ENCODE assay signal across 15 cellular contexts in genomic region chr1:234774971-234775370, GRCh38.
DNase-seq lines count a peak whose midpoint lies in the region; ATAC-seq and TF ChIP-seq lines count a peak whose summit lies in the region.
"Had no signal": no experiment of that assay in that cellular context is flagged by ENCODE, and none has a peak within 500 bp of the region (broad histone marks: within the 10 kb centered on the region; RNA-seq: fewer than 3 reads in every experiment).

No MANE protein-coding gene starts in this region.

- H3K4me3 ChIP-seq in NB4 (ENCODE audit: low read depth, low read length) (no peak overlapping the region), fibroblast of mammary gland (ENCODE audit: control insufficient read depth, low read depth, low read length) (no peak overlapping the region)
- H3K4me3 ChIP-seq: adrenal gland, pancreas, tibial nerve had no signal

- H3K4me1 Mint-ChIP-seq in activated CD8-positive, alpha-beta memory T cell treated with anti-CD3 and anti-CD28 coated beads, Interleukin-2, amount 10 ng/mL, durations not matched to agents 7 days and 5 days: peaks cover 25% of the 10 kb centered on the region
- peaks cover 19 to 44% of the 10 kb centered on the region in 2 donors for H3K4me1 Mint-ChIP-seq in stimulated activated naive B cell treated with anti-CD40 and anti-IgM and Interleukin-4, amounts not matched to agents 10 μg/mL and 1 μg/mL and 100 μg/mL, for 72 hours

- no peak for ATAC-seq in activated CD8-positive, alpha-beta memory T cell treated with anti-CD3 and anti-CD28 coated beads, Interleukin-2, amount 10 ng/mL, durations not matched to agents 7 days and 5 days
- no peak for ATAC-seq in stimulated activated naive B cell treated with anti-CD40 and anti-IgM and Interleukin-4, amounts not matched to agents 10 μg/mL and 1 μg/mL and 100 μg/mL, for 72 hours (replicated peaks)
- ATAC-seq: pancreas had no signal

- no peak for TF ChIP-seq POLR2A in NB4 (IDR thresholded peaks at IDR 0.05; ENCODE audit: extremely low read depth, insufficient read length)

- no peak overlapping the region for H3K4me3 Mint-ChIP-seq in activated CD8-positive, alpha-beta memory T cell treated with anti-CD3 and anti-CD28 coated beads, Interleukin-2, amount 10 ng/mL, durations not matched to agents 7 days and 5 days
- no peak overlapping the region for H3K4me3 Mint-ChIP-seq in stimulated activated naive B cell treated with anti-CD40 and anti-IgM and Interleukin-4, amounts not matched to agents 10 μg/mL and 1 μg/mL and 100 μg/mL, for 72 hours

- peak; percentile 34 for DNase-seq in activated CD8-positive, alpha-beta memory T cell treated with anti-CD3 and anti-CD28 coated beads, Interleukin-2, amount 10 ng/mL, durations not matched to agents 7 days and 5 days
- DNase-seq in activated CD8-positive, alpha-beta memory T cell treated with anti-CD3 and anti-CD28 coated beads, Interleukin-2, amount 50 U/mL, for 48 hours: no peak
- DNase-seq in NB4 (ENCODE audit: low read depth) (peak; percentile 89), fibroblast of mammary gland (ENCODE audit: low read depth) (peak; percentile 49), NCI-H1048 (lab: John Stamatoyannopoulos, UW) (no peak), NCI-H1417 treated with DMSO at 0.1 percent for 48 hours (lab: John Stamatoyannopoulos, UW) (no peak), GDM1 (lab: John Stamatoyannopoulos, UW) (no peak)
- DNase-seq in stimulated activated naive B cell treated with anti-CD40 and anti-IgM and Interleukin-4, amounts not matched to agents 10 μg/mL and 1 μg/mL and 100 μg/mL, for 72 hours: no peak
- DNase-seq: mesendoderm, NCI-H1694, NCI-H524 treated with DMSO at 0.1 percent for 48 hours, RPMI8226 had no signal

- no peak for TF ChIP-seq CTCF in NB4 (IDR thresholded peaks at IDR 0.05; ENCODE audit: low read depth, low read length)
- TF ChIP-seq CTCF in fibroblast of mammary gland (conservative IDR thresholded peaks at IDR 0.05; ENCODE audit: control insufficient read depth, insufficient read depth, low read depth, low read length): no peak

- no peaks in the 10 kb centered on the region for H3K9me3 Mint-ChIP-seq in activated CD8-positive, alpha-beta memory T cell treated with anti-CD3 and anti-CD28 coated beads, Interleukin-2, amount 10 ng/mL, durations not matched to agents 7 days and 5 days (ENCODE audit: low read depth)
- H3K9me3 Mint-ChIP-seq in stimulated activated naive B cell treated with anti-CD40 and anti-IgM and Interleukin-4, amounts not matched to agents 10 μg/mL and 1 μg/mL and 100 μg/mL, for 72 hours: peaks cover 0 to 1% of the 10 kb centered on the region in 2 donors

- CTCF ChIA-PET in activated CD8-positive, alpha-beta memory T cell treated with anti-CD3 and anti-CD28 coated beads, Interleukin-2, amount 10 ng/mL, durations not matched to agents 7 days and 5 days (lab: Charles Lee): interaction anchor here (1.3 to 1.7 kb wide), 2 partner anchors 309 to 465 kb away, joined by 3 read pairs; no protein-coding TSS in a partner anchor

- H3K27me3 Mint-ChIP-seq in activated CD8-positive, alpha-beta memory T cell treated with anti-CD3 and anti-CD28 coated beads, Interleukin-2, amount 10 ng/mL, durations not matched to agents 7 days and 5 days: no peaks in the 10 kb centered on the region
- no peaks in the 10 kb centered on the region for H3K27me3 Mint-ChIP-seq in stimulated activated naive B cell treated with anti-CD40 and anti-IgM and Interleukin-4, amounts not matched to agents 10 μg/mL and 1 μg/mL and 100 μg/mL, for 72 hours

- no peak overlapping the region for H3K27ac Mint-ChIP-seq in activated CD8-positive, alpha-beta memory T cell treated with anti-CD3 and anti-CD28 coated beads, Interleukin-2, amount 10 ng/mL, durations not matched to agents 7 days and 5 days
- H3K27ac Mint-ChIP-seq in stimulated activated naive B cell treated with anti-CD40 and anti-IgM and Interleukin-4, amounts not matched to agents 10 μg/mL and 1 μg/mL and 100 μg/mL, for 72 hours: peak overlapping the region; percentile 49

- peaks cover 2% of the 10 kb centered on the region for H3K36me3 Mint-ChIP-seq in activated CD8-positive, alpha-beta memory T cell treated with anti-CD3 and anti-CD28 coated beads, Interleukin-2, amount 10 ng/mL, durations not matched to agents 7 days and 5 days
- H3K36me3 Mint-ChIP-seq in stimulated activated naive B cell treated with anti-CD40 and anti-IgM and Interleukin-4, amounts not matched to agents 10 μg/mL and 1 μg/mL and 100 μg/mL, for 72 hours: peaks cover 3 to 4% of the 10 kb centered on the region in 2 donors

Comparison
In these comparisons a context has a peak if more than half of its experiments do, and no peak if none do; other contexts are left out.
1. DNase-seq: peak in activated CD8-positive, alpha-beta memory T cell treated with anti-CD3 and anti-CD28 coated beads, Interleukin-2, amount 10 ng/mL, durations not matched to agents 7 days and 5 days (single experiment), NB4 (single experiment) and fibroblast of mammary gland (single experiment); none in activated CD8-positive, alpha-beta memory T cell treated with anti-CD3 and anti-CD28 coated beads, Interleukin-2, amount 50 U/mL, for 48 hours (single experiment), stimulated activated naive B cell treated with anti-CD40 and anti-IgM and Interleukin-4, amounts not matched to agents 10 μg/mL and 1 μg/mL and 100 μg/mL, for 72 hours (single experiment), NCI-H1048 (single experiment), NCI-H1417 treated with DMSO at 0.1 percent for 48 hours (single experiment) and GDM1 (single experiment).